In genomic region chr4:62601737-62602136, GRCh38 we compare ENCODE assay signal across 20 cellular contexts.
"Had no signal": no experiment of that assay in that cellular context is flagged by ENCODE, and none has a peak within 500 bp of the region (broad histone marks: within the 10 kb centered on the region; RNA-seq: fewer than 3 reads in every experiment).

No MANE protein-coding gene starts in this region.

- H2AFZ ChIP-seq: hepatocyte, parathyroid adenoma had no signal

- H3K4me2 ChIP-seq: hepatocyte had no signal

- H3K9me3 ChIP-seq: right lobe of liver, testis, upper lobe of left lung had no signal

- H3K4me3 ChIP-seq: hepatocyte, right lobe of liver, testis, upper lobe of left lung had no signal

- H3K27me3 ChIP-seq: hepatocyte, right lobe of liver, testis, upper lobe of left lung had no signal

- DNase-seq: activated CD4-positive, alpha-beta T cell treated with anti-CD3 and anti-CD28 coated beads, Interleukin-2, amount 50 U/mL, for 1 hour; activated CD4-positive, CD25-positive, alpha-beta regulatory T cell treated with anti-CD3 and anti-CD28 coated beads, Interleukin-2, amount 50 U/mL, for 72 hours; activated CD8-positive, alpha-beta memory T cell treated with anti-CD3 and anti-CD28 coated beads, Interleukin-2, amount 50 U/mL, for 4 hours; activated naive CD4-positive, alpha-beta T cell treated with anti-CD3 and anti-CD28 coated beads, Interleukin-2, amount 10 ng/mL, durations not matched to agents 7 days and 5 days; activated naive CD8-positive, alpha-beta T cell treated with anti-CD3 and anti-CD28 coated beads, Interleukin-2, amount 50 U/mL, for 24 hours; activated T-cell treated with anti-CD3 and anti-CD28 coated beads, Interleukin-2, amount 50 U/mL, for 4 hours; anterior cingulate cortex; effector memory CD4-positive, alpha-beta T cell; foreskin fibroblast; mesenchymal stem cell; naive thymus-derived CD4-positive, alpha-beta T cell; right lobe of liver; stimulated activated CD4-positive, alpha-beta T cell treated with anti-CD3 and anti-CD28 coated beads, Interleukin-4, amount 100 ng/mL, for 24 hours; T-helper 1 cell; testis; upper lobe of left lung had no signal

- H3K4me1 Mint-ChIP-seq: activated naive CD4-positive, alpha-beta T cell treated with anti-CD3 and anti-CD28 coated beads, Interleukin-2, amount 10 ng/mL, durations not matched to agents 7 days and 5 days; activated naive CD8-positive, alpha-beta T cell treated with anti-CD3 and anti-CD28 coated beads, Interleukin-2, amount 50 U/mL, for 24 hours; naive thymus-derived CD4-positive, alpha-beta T cell; stimulated activated effector memory CD8-positive, alpha-beta T cell treated with anti-CD3 and anti-CD28 coated beads, Interleukin-12 subunit alpha, Interleukin-12 subunit beta, amount 100 ng/mL, for 72 hours had no signal

- H3K79me2 ChIP-seq: hepatocyte, parathyroid adenoma had no signal

- H3K9ac ChIP-seq: parathyroid adenoma had no signal

- H3K27me3 Mint-ChIP-seq: activated naive CD4-positive, alpha-beta T cell treated with anti-CD3 and anti-CD28 coated beads, Interleukin-2, amount 10 ng/mL, durations not matched to agents 7 days and 5 days; activated naive CD8-positive, alpha-beta T cell treated with anti-CD3 and anti-CD28 coated beads, Interleukin-2, amount 50 U/mL, for 24 hours; dendritic cell treated with granulocyte-macrophage colony-stimulating factor and Interleukin-4, amounts not matched to agents 40 ng/mL and 50 ng/mL, for 4 days; naive thymus-derived CD4-positive, alpha-beta T cell had no signal

- H3K4me1 ChIP-seq: parathyroid adenoma, right lobe of liver, testis, upper lobe of left lung had no signal

- ATAC-seq: activated naive CD8-positive, alpha-beta T cell treated with anti-CD3 and anti-CD28 coated beads, Interleukin-2, amount 50 U/mL, for 24 hours; activated T-cell treated with anti-CD3 and anti-CD28 coated beads, Interleukin-2, amount 50 U/mL, for 4 hours; naive thymus-derived CD4-positive, alpha-beta T cell; right lobe of liver; stimulated activated effector memory CD8-positive, alpha-beta T cell treated with anti-CD3 and anti-CD28 coated beads, Interleukin-12 subunit alpha, Interleukin-12 subunit beta, amount 100 ng/mL, for 72 hours had no signal

- H3K9me3 Mint-ChIP-seq: activated naive CD4-positive, alpha-beta T cell treated with anti-CD3 and anti-CD28 coated beads, Interleukin-2, amount 10 ng/mL, durations not matched to agents 7 days and 5 days; activated naive CD8-positive, alpha-beta T cell treated with anti-CD3 and anti-CD28 coated beads, Interleukin-2, amount 50 U/mL, for 24 hours had no signal

- H3K4me3 Mint-ChIP-seq: activated naive CD4-positive, alpha-beta T cell treated with anti-CD3 and anti-CD28 coated beads, Interleukin-2, amount 10 ng/mL, durations not matched to agents 7 days and 5 days; activated naive CD8-positive, alpha-beta T cell treated with anti-CD3 and anti-CD28 coated beads, Interleukin-2, amount 50 U/mL, for 24 hours; activated T-cell treated with anti-CD3 and anti-CD28 coated beads, Interleukin-2, amount 50 U/mL, for 4 hours; dendritic cell treated with granulocyte-macrophage colony-stimulating factor and Interleukin-4, amounts not matched to agents 40 ng/mL and 50 ng/mL, for 4 days; naive thymus-derived CD4-positive, alpha-beta T cell; stimulated activated effector memory CD8-positive, alpha-beta T cell treated with anti-CD3 and anti-CD28 coated beads, Interleukin-12 subunit alpha, Interleukin-12 subunit beta, amount 100 ng/mL, for 72 hours had no signal

- H3K27ac ChIP-seq: hepatocyte, parathyroid adenoma, right lobe of liver, testis, upper lobe of left lung had no signal

- H3K36me3 ChIP-seq: right lobe of liver, upper lobe of left lung had no signal

- H3K36me3 Mint-ChIP-seq: activated naive CD4-positive, alpha-beta T cell treated with anti-CD3 and anti-CD28 coated beads, Interleukin-2, amount 10 ng/mL, durations not matched to agents 7 days and 5 days; stimulated activated effector memory CD8-positive, alpha-beta T cell treated with anti-CD3 and anti-CD28 coated beads, Interleukin-12 subunit alpha, Interleukin-12 subunit beta, amount 100 ng/mL, for 72 hours had no signal

- H3K27ac Mint-ChIP-seq: activated naive CD4-positive, alpha-beta T cell treated with anti-CD3 and anti-CD28 coated beads, Interleukin-2, amount 10 ng/mL, durations not matched to agents 7 days and 5 days; activated naive CD8-positive, alpha-beta T cell treated with anti-CD3 and anti-CD28 coated beads, Interleukin-2, amount 50 U/mL, for 24 hours; dendritic cell treated with granulocyte-macrophage colony-stimulating factor and Interleukin-4, amounts not matched to agents 40 ng/mL and 50 ng/mL, for 4 days; naive thymus-derived CD4-positive, alpha-beta T cell; stimulated activated effector memory CD8-positive, alpha-beta T cell treated with anti-CD3 and anti-CD28 coated beads, Interleukin-12 subunit alpha, Interleukin-12 subunit beta, amount 100 ng/mL, for 72 hours had no signal
